Comparison of ENCODE assay signal across 1 cellular context in the genomic region with DNA sequence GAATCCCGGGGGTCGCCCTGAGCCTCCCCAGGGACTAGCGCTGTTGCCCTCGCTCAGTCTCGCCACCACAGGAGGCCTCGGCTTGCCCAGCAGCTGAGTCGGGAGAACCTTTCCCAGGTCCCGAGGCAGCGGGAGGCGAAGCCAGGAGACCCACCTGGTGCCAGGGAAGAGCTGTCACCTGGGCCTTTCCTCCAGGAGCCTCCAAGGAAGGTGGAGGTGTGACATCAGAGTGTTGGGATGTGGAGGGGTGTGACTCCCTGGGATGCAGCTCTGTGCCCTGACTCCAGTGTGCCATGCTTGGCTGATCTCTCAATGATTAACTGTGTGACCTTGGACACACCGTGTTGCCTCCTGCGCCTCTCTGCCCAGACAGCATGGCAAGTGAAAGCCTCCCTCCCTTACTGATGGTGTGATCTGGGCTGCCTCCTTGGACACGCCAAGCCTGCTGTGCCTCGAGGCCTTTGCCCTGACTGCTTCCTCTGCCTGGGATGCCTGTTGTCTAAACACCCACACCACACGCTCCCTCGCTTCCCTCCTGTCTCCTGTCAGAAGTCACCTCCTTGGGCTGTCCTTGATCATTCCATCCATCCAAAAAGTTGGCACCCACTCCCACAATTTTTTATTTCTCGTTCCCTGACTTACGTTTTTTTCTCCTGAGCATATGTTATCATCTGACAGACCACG.
TF ChIP-seq lines count a peak whose summit lies in the region.

No MANE protein-coding gene starts in this region.

TF ChIP-seq in HepG2, 621 proteins besides CTCF, POLR2A, EP300 and RAD21 (continued from another document):
- TF ChIP-seq ZNF687 (CRISPR knock-in tag; IDR thresholded peaks at IDR 0.05), result peak; percentile 89
- TF ChIP-seq, protein P1, sequence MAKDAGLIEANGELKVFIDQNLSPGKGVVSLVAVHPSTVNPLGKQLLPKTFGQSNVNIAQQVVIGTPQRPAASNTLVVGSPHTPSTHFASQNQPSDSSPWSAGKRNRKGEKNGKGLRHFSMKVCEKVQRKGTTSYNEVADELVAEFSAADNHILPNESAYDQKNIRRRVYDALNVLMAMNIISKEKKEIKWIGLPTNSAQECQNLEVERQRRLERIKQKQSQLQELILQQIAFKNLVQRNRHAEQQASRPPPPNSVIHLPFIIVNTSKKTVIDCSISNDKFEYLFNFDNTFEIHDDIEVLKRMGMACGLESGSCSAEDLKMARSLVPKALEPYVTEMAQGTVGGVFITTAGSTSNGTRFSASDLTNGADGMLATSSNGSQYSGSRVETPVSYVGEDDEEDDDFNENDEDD (CRISPR knock-in tag; IDR thresholded peaks at IDR 0.05; ENCODE audit: borderline replicate concordance), result peak; percentile 59; the same call in 1 of the 2 replicates
- TF ChIP-seq HNF1A (IDR thresholded peaks at IDR 0.05; ENCODE audit: low read depth), result peak; percentile 67
- TF ChIP-seq HNF1A (CRISPR knock-in tag; IDR thresholded peaks at IDR 0.05; ENCODE audit: borderline replicate concordance), result peak; percentile 87; the same call in 1 of the 2 replicates
- TF ChIP-seq, protein P2, sequence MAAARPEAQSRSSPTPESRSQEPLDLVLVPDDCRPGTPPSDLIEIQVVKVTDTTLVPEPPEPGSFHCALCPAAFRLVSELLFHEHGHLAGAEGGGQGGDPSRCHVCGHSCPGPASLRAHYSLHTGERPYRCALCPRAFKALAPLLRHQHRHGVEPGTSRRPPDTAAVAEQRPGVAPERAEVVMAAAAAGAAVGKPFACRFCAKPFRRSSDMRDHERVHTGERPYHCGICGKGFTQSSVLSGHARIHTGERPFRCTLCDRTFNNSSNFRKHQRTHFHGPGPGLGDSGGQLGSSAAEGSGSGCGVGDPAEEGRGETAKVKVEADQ (CRISPR knock-in tag; IDR thresholded peaks at IDR 0.05; ENCODE audit: borderline replicate concordance), result 0 out of 2 replicates have a peak, but pooled peaks have one; percentile 54
- TF ChIP-seq GATAD2A (CRISPR knock-in tag; IDR thresholded peaks at IDR 0.05), result peak; percentile 82
- no peak for TF ChIP-seq ZNF75D (CRISPR knock-in tag; IDR thresholded peaks at IDR 0.05; ENCODE audit: borderline replicate concordance)
- 0 out of 2 replicates have a peak, but pooled peaks have one; percentile 34 for TF ChIP-seq ZNF574 (CRISPR knock-in tag; IDR thresholded peaks at IDR 0.05)
- peak; percentile 43; the same call in 1 of the 2 replicates for TF ChIP-seq HDAC2 (CRISPR knock-in tag; IDR thresholded peaks at IDR 0.05)
- TF ChIP-seq TEAD3 (CRISPR knock-in tag; optimal IDR thresholded peaks at IDR 0.05; ENCODE audit: borderline replicate concordance), result peak; percentile 56
- TF ChIP-seq SAP130 (CRISPR knock-in tag; IDR thresholded peaks at IDR 0.05; ENCODE audit: low read depth), result peak; percentile 63
- no peak for TF ChIP-seq GATA4 (IDR thresholded peaks at IDR 0.05; ENCODE audit: borderline replicate concordance, low read depth)
- TF ChIP-seq ZNF598 (CRISPR knock-in tag; IDR thresholded peaks at IDR 0.05; ENCODE audit: borderline replicate concordance), result peak; percentile 47; the same call in 1 of the 2 replicates
TF ChIP-seq in HepG2: peak in this region for 54.
